Comparison of ENCODE assay signal across 17 cellular contexts in the genomic region with DNA sequence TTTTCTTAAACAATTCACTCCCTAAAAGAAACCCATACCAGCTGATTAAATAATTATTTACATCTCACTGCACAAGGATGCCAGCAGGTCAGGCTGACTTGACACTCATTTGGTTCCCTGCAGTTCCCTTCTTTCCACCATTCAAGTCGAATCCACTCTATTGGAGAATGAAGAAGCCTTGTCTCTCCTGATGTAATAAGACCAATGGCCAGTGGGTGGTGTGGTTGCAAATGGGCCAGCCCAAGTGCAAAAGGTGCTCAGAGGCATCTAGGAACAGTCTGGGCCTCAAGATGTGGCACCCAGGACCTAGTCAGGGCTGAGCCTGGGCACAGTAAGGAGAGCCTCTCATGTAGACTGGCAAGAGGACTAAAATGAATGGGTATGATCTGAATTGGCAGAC. TPM values are rescaled to one million over a fixed set of nuclear protein-coding genes. Genes with fewer than 3 reads are reported as not detected.
DNase-seq lines count a peak whose midpoint lies in the region; ATAC-seq and TF ChIP-seq lines count a peak whose summit lies in the region.
"Had no signal": no experiment of that assay in that cellular context is flagged by ENCODE, and none has a peak within 500 bp of the region (broad histone marks: within the 10 kb centered on the region; RNA-seq: fewer than 3 reads in every experiment).

No MANE protein-coding gene starts in this region.

- ATAC-seq in Right ventricle myocardium inferior = no peak

- TF ChIP-seq CTCF in cardiac muscle cell (IDR thresholded peaks at IDR 0.05; ENCODE audit: low read depth, low read length) (peak; percentile 13), MM.1S (IDR thresholded peaks at IDR 0.05; ENCODE audit: low read length) (peak; percentile 36)

- no peaks in the 10 kb centered on the region for H3K9me2 ChIP-seq in MM.1S (replicated peaks; ENCODE audit: insufficient read depth, low read length)

- H3K4me2 ChIP-seq in MM.1S (ENCODE audit: low read depth, low read length) = no peak overlapping the region

- no peaks in the 10 kb centered on the region for H3K36me3 ChIP-seq in cardiac muscle cell
- no peaks in the 10 kb centered on the region for H3K36me3 ChIP-seq in MM.1S (replicated peaks; ENCODE audit: insufficient read depth, low read length)
- no peaks in the 10 kb centered on the region for H3K36me3 ChIP-seq in ectodermal cell (ENCODE audit: control insufficient read depth, insufficient read depth, low read length)

- no peak overlapping the region for H3K4me3 ChIP-seq in cardiac muscle cell
- H3K4me3 ChIP-seq in MM.1S (ENCODE audit: low read length) = no peak overlapping the region
- H3K4me3 ChIP-seq in ectodermal cell (ENCODE audit: insufficient read depth, low read depth, low read length) = no peak overlapping the region
- H3K4me3 ChIP-seq: dorsolateral prefrontal cortex had no signal

- H3K79me2 ChIP-seq in MM.1S (ENCODE audit: low read length) = no peaks in the 10 kb centered on the region

- no peak overlapping the region for H2AFZ ChIP-seq in MM.1S (ENCODE audit: low read length)

- DNase-seq in cardiac muscle cell (ENCODE audit: low read depth in 1 of 2, low spot score in 1 of 2) (no peak), Right ventricle myocardium inferior (ENCODE audit: missing footprints) (no peak), MM.1S (peak; percentile 10), AG08395 (ENCODE audit: low spot score) (no peak), NCI-H2196 (lab: John Stamatoyannopoulos, UW; ENCODE audit: unreplicated experiment) (no peak)
- DNase-seq in activated effector memory CD4-positive, alpha-beta T cell treated with Interleukin-2 at 50 U/mL for 16 hours = no peak
- DNase-seq in stimulated activated CD4-positive, alpha-beta T cell treated with anti-CD3 and anti-CD28 coated beads, Interleukin-4, amount 100 ng/mL, for 4 hours = no peak
- DNase-seq: dorsolateral prefrontal cortex; foreskin fibroblast; kidney; NCI-H510A; SHP77 treated with DMSO at 0.1 percent for 48 hours; stimulated activated CD4-positive, alpha-beta T cell treated with anti-CD3 and anti-CD28 coated beads, Interleukin-2, amount 100 ng/mL, for 48 hours; stimulated activated naive CD4-positive, alpha-beta T cell treated with Interleukin-2 at 50 U/mL for 16 hours had no signal

- no peaks in the 10 kb centered on the region for H4K20me1 ChIP-seq in MM.1S (ENCODE audit: insufficient read depth, low read length)

- H3K27ac ChIP-seq in cardiac muscle cell = no peak overlapping the region
- H3K27ac ChIP-seq in MM.1S (ENCODE audit: low read length) = no peak overlapping the region
- peak overlapping the region; percentile 33 for H3K27ac ChIP-seq in ectodermal cell (ENCODE audit: insufficient read depth, low read depth, low read length, poor library complexity, severe bottlenecking)
- H3K27ac ChIP-seq: dorsolateral prefrontal cortex had no signal

- no peak overlapping the region for H3K9ac ChIP-seq in MM.1S (ENCODE audit: low read length)

- intact Hi-C loops in Right ventricle myocardium inferior (cut with DNase I) = no loop called here

- H3K9me3 ChIP-seq in cardiac muscle cell (ENCODE audit: low read depth) (no peaks in the 10 kb centered on the region), MM.1S (replicated peaks; ENCODE audit: insufficient read depth, low read length) (no peaks in the 10 kb centered on the region), ectodermal cell (ENCODE audit: control insufficient read depth, low read length) (no peaks in the 10 kb centered on the region)

- H3K27me3 ChIP-seq in cardiac muscle cell = no peaks in the 10 kb centered on the region
- H3K27me3 ChIP-seq in MM.1S (replicated peaks; ENCODE audit: insufficient read depth, low read length) = no peaks in the 10 kb centered on the region
- no peaks in the 10 kb centered on the region for H3K27me3 ChIP-seq in ectodermal cell (ENCODE audit: control insufficient read depth, insufficient read depth, low read length, poor library complexity, severe bottlenecking)

- WGBS in ectodermal cell, 2 experiments = 44 to 50% methylated on average over 1 of the region's 1 CpG

- H3K4me1 ChIP-seq in cardiac muscle cell (ENCODE audit: low read depth) = no peaks in the 10 kb centered on the region
- no peaks in the 10 kb centered on the region for H3K4me1 ChIP-seq in MM.1S (ENCODE audit: low read length)
- no peaks in the 10 kb centered on the region for H3K4me1 ChIP-seq in ectodermal cell (ENCODE audit: control insufficient read depth, insufficient read depth, low read length)

- no peaks in the 10 kb centered on the region for H3F3A ChIP-seq in MM.1S (ENCODE audit: insufficient read depth, low read length)

RNA-seq across cellular contexts. Expression of gene C16orf78, which starts 9.3 kb away (rescaled TPM):
- total RNA-seq in cardiac muscle cell (not detected in 2 replicates), Right ventricle myocardium inferior (not detected)
- polyA plus RNA-seq in cardiac muscle cell = not detected in 2 replicates
- not detected for polyA plus RNA-seq in ectodermal cell (2013, experiment 1 of 4)
- not detected for polyA plus RNA-seq in ectodermal cell (2013, experiment 2 of 4)
- polyA plus RNA-seq in ectodermal cell (2013, experiment 3 of 4) = not detected
- not detected for polyA plus RNA-seq in ectodermal cell (2013, experiment 4 of 4)
- total RNA-seq: dorsolateral prefrontal cortex, kidney, renal cortical epithelial cell had no signal
- polyA plus RNA-seq: BJ had no signal
